ENCODE assay signal across 17 cellular contexts in genomic region chr11:7573558-7574296, GRCh38. TPM values are rescaled to one million over a fixed set of nuclear protein-coding genes. Genes with fewer than 3 reads are reported as not detected.
DNase-seq lines count a peak whose midpoint lies in the region; ATAC-seq and TF ChIP-seq lines count a peak whose summit lies in the region.
"Had no signal": no experiment of that assay in that cellular context is flagged by ENCODE, and none has a peak within 500 bp of the region (broad histone marks: within the 10 kb centered on the region; RNA-seq: fewer than 3 reads in every experiment).

No MANE protein-coding gene starts in this region.

- ATAC-seq in activated naive CD4-positive, alpha-beta T cell treated with anti-CD3 and anti-CD28 coated beads, Interleukin-2, amount 50 U/mL, for 72 hours = no peak
- no peak for ATAC-seq in GM18520 (IDR thresholded peaks at IDR 0.05; ENCODE audit: unreplicated experiment)
- ATAC-seq: activated T-cell treated with anti-CD3 and anti-CD28 coated beads, Interleukin-2, amount 50 U/mL, for 4 hours; Panc1 had no signal

- peak overlapping the region; percentile 27; the same call in 1 of the 2 replicates for H3K27ac ChIP-seq in HUES64 (ENCODE audit: low read depth, low read length)
- H3K27ac ChIP-seq in testis = peak overlapping the region; percentile 32 to 65
- H3K27ac ChIP-seq: C4-2B had no signal

- TF ChIP-seq CTCF in choroid plexus epithelial cell (conservative IDR thresholded peaks at IDR 0.05; ENCODE audit: low read depth, low read length) = no peak
- no peak for TF ChIP-seq CTCF in mesothelial cell of epicardium (IDR thresholded peaks at IDR 0.05; ENCODE audit: unreplicated experiment)
- TF ChIP-seq CTCF in testis (IDR thresholded peaks at IDR 0.05) = no peak
- no peak for TF ChIP-seq CTCF in MCF 10A (IDR thresholded peaks at IDR 0.05; ENCODE audit: unreplicated experiment)

- intact Hi-C loops in testis (cut with DNase I; ENCODE audit: low total_unique reads) = no loop called here
- intact Hi-C loops in MCF 10A (cut with micrococcal nuclease) = loop anchor here (5.0 kb wide), 1 partner anchor 414 kb away; the partner anchor contains the start of gene EIF3F

- H3K27me3 Mint-ChIP-seq in mesothelial cell of epicardium (ENCODE audit: low read depth) = no peaks in the 10 kb centered on the region
- H3K27me3 Mint-ChIP-seq in MCF 10A (ENCODE audit: insufficient read depth, unreplicated experiment) = no peaks in the 10 kb centered on the region

- H3K36me3 Mint-ChIP-seq in mesothelial cell of epicardium (no peaks in the 10 kb centered on the region), MCF 10A (ENCODE audit: insufficient read depth, unreplicated experiment) (peaks cover 6% of the 10 kb centered on the region)
- no peaks in the 10 kb centered on the region for H3K36me3 Mint-ChIP-seq in activated naive CD4-positive, alpha-beta T cell treated with anti-CD3 and anti-CD28 coated beads, Interleukin-2, amount 50 U/mL, for 72 hours

- H3K27ac Mint-ChIP-seq in mesothelial cell of epicardium = peak overlapping the region; percentile 96
- no peak overlapping the region for H3K27ac Mint-ChIP-seq in activated naive CD4-positive, alpha-beta T cell treated with anti-CD3 and anti-CD28 coated beads, Interleukin-2, amount 50 U/mL, for 72 hours
- no peak overlapping the region for H3K27ac Mint-ChIP-seq in MCF 10A (ENCODE audit: low read depth, unreplicated experiment)
- H3K27ac Mint-ChIP-seq: stimulated activated naive CD8-positive, alpha-beta T cell treated with anti-CD3 and anti-CD28 coated beads, Interleukin-15, Interleukin-2, amounts not matched to agents 100 ng/mL and 50 ng/mL, for 24 hours; T-helper 1 cell treated with Interleukin-12 subunit alpha and Interleukin-12 subunit beta and Interleukin-4 antibody, amounts not matched to agents 30 μg/mL and 1 μg/mL, for 36 hours had no signal

- H3K9me3 ChIP-seq in HUES64 (ENCODE audit: insufficient read depth, low read depth, low read length) (no peaks in the 10 kb centered on the region), testis (no peaks in the 10 kb centered on the region)

- H3K9me3 Mint-ChIP-seq in mesothelial cell of epicardium (peaks cover 2% of the 10 kb centered on the region), MCF 10A (ENCODE audit: unreplicated experiment) (no peaks in the 10 kb centered on the region)
- no peaks in the 10 kb centered on the region for H3K9me3 Mint-ChIP-seq in activated naive CD4-positive, alpha-beta T cell treated with anti-CD3 and anti-CD28 coated beads, Interleukin-2, amount 50 U/mL, for 72 hours
- H3K9me3 Mint-ChIP-seq: activated T-cell treated with anti-CD3 and anti-CD28 coated beads, Interleukin-2, amount 50 U/mL, for 4 hours; stimulated activated naive CD8-positive, alpha-beta T cell treated with anti-CD3 and anti-CD28 coated beads, Interleukin-15, Interleukin-2, amounts not matched to agents 100 ng/mL and 50 ng/mL, for 24 hours; T-helper 1 cell treated with Interleukin-12 subunit alpha and Interleukin-12 subunit beta and Interleukin-4 antibody, amounts not matched to agents 30 μg/mL and 1 μg/mL, for 36 hours had no signal

- H3K4me1 Mint-ChIP-seq in mesothelial cell of epicardium = peaks cover 85% of the 10 kb centered on the region
- peaks cover 35% of the 10 kb centered on the region for H3K4me1 Mint-ChIP-seq in MCF 10A (ENCODE audit: insufficient read depth, unreplicated experiment)

- CTCF ChIA-PET in MCF 10A (lab: Yijun Ruan, JAX) = interaction anchor here (0.6 to 14.2 kb wide), 10 partner anchors 10 to 128 kb away, joined by 3 to 488 read pairs (median 4); partner anchors contain the start of gene PPFIBP2

- no peak for TF ChIP-seq POLR2A in testis (IDR thresholded peaks at IDR 0.05)

- H3K4me3 ChIP-seq in HUES64 (ENCODE audit: low read length) (no peak overlapping the region), choroid plexus epithelial cell (ENCODE audit: low read depth, low read length) (no peak overlapping the region), testis (no peak overlapping the region)

- H3K27me3 ChIP-seq in HUES64 (ENCODE audit: insufficient read depth, low read length) = no peaks in the 10 kb centered on the region
- H3K27me3 ChIP-seq in testis = no peaks in the 10 kb centered on the region

- H3K36me3 ChIP-seq in HUES64 (ENCODE audit: insufficient read depth, low read length) (no peaks in the 10 kb centered on the region), testis (ENCODE audit: low read depth, missing control alignments) (no peaks in the 10 kb centered on the region)

- H3K4me3 Mint-ChIP-seq in mesothelial cell of epicardium = no peak overlapping the region
- H3K4me3 Mint-ChIP-seq in MCF 10A (ENCODE audit: unreplicated experiment) = no peak overlapping the region
- H3K4me3 Mint-ChIP-seq: activated T-cell treated with anti-CD3 and anti-CD28 coated beads, Interleukin-2, amount 50 U/mL, for 4 hours; stimulated activated naive CD8-positive, alpha-beta T cell treated with anti-CD3 and anti-CD28 coated beads, Interleukin-15, Interleukin-2, amounts not matched to agents 100 ng/mL and 50 ng/mL, for 24 hours; T-helper 1 cell treated with Interleukin-12 subunit alpha and Interleukin-12 subunit beta and Interleukin-4 antibody, amounts not matched to agents 30 μg/mL and 1 μg/mL, for 36 hours had no signal

- peaks cover 70% of the 10 kb centered on the region for H3K4me1 ChIP-seq in HUES64 (ENCODE audit: insufficient read depth, low read length)
- H3K4me1 ChIP-seq in testis = peaks cover 61% of the 10 kb centered on the region

- H3K9ac ChIP-seq in HUES64 (ENCODE audit: low read depth, low read length) = no peak overlapping the region

- POLR2A ChIA-PET in MCF 10A (lab: Yijun Ruan, JAX) = interaction anchor here (3.1 kb wide), 1 partner anchor 27 kb away, joined by 17 read pairs; no protein-coding TSS in a partner anchor

- no TSS peak for BruUV-seq in MCF 10A (replicated peaks; lab: Mats Ljungman, UMichigan)

- peak; percentile 46 for DNase-seq in choroid plexus epithelial cell (ENCODE audit: low read depth)
- no peak for DNase-seq in mesothelial cell of epicardium (ENCODE audit: low spot score in 2 of 2, unreplicated experiment in 2 of 2)
- no peak for DNase-seq in testis
- no peak for DNase-seq in stimulated activated CD4-positive, alpha-beta T cell treated with anti-CD3 and anti-CD28 coated beads, Interleukin-12 subunit alpha, Interleukin-12 subunit beta, amount 100 ng/mL, for 4 hours
- DNase-seq in activated naive CD4-positive, alpha-beta T cell treated with anti-CD3 and anti-CD28 coated beads, Interleukin-2, amount 50 U/mL, for 72 hours (ENCODE audit: low spot score in 2 of 2) = no peak
- DNase-seq in MCF 10A (ENCODE audit: unreplicated experiment) = no peak
- DNase-seq: activated CD4-positive, alpha-beta T cell treated with anti-CD3 and anti-CD28 coated beads for 4 hours; activated T-cell treated with anti-CD3 and anti-CD28 coated beads, Interleukin-2, amount 50 U/mL, for 4 hours; NCI-H1105; NCI-H524 treated with DMSO at 0.1 percent for 48 hours; retina had no signal

- WGBS in HUES64 = 80% methylated on average over 9 of the region's 9 CpGs
- 57 to 58% methylated on average over 7 to 9 of the region's 9 CpGs for WGBS in testis, 2 donors

RNA-seq across cellular contexts. Expression of gene PPFIBP2, which starts 59.9 kb away (rescaled TPM):
- 8.1 TPM for polyA plus RNA-seq in HUES64 (2013, experiment 1 of 2)
- 10.4 TPM for polyA plus RNA-seq in HUES64 (2013, experiment 2 of 2)
- 65.8 to 73.8 TPM (median 69.1 TPM) in 3 replicates for total RNA-seq in mesothelial cell of epicardium
- total RNA-seq in testis = 100 to 1,000 TPM in 1 of 2 donors, 10 to 100 TPM in 1; 70.5 to 104 TPM
- 105 TPM for polyA plus RNA-seq in testis (ENCODE audit: insufficient read depth, low read depth, low replicate concordance)
- total RNA-seq in activated naive CD4-positive, alpha-beta T cell treated with anti-CD3 and anti-CD28 coated beads, Interleukin-2, amount 50 U/mL, for 72 hours = 10 to 100 TPM; 13.7 to 19.9 TPM
- total RNA-seq in MCF 10A (2022) = 3.5 and 4.3 TPM in 2 replicates
